In genomic region chr16:89555265-89555664, GRCh38 we compare ENCODE assay signal across 29 cellular contexts. TPM values are rescaled to one million over a fixed set of nuclear protein-coding genes. Genes with fewer than 3 reads are reported as not detected.
"Had no signal": no experiment of that assay in that cellular context is flagged by ENCODE, and none has a peak within 500 bp of the region (broad histone marks: within the 10 kb centered on the region; RNA-seq: fewer than 3 reads in every experiment).

No MANE protein-coding gene starts in this region.

- H3K4me3 ChIP-seq: ascending aorta, breast epithelium, cardiac muscle cell, coronary artery, esophagus squamous epithelium, gastroesophageal sphincter had no signal

- H3K27ac ChIP-seq: ascending aorta, breast epithelium, cardiac muscle cell, coronary artery, epithelial cell of prostate, esophagus squamous epithelium, gastroesophageal sphincter, WERI-Rb-1 had no signal

- H3K36me3 ChIP-seq: WERI-Rb-1 had no signal

- DNase-seq: activated B cell treated with CpG ODN at 0.5 μM for 24 hours; activated CD4-positive, alpha-beta T cell treated with anti-CD3 and anti-CD28 coated beads for 48 hours; activated CD4-positive, alpha-beta T cell treated with anti-CD3 and anti-CD28 coated beads, Interleukin-2, amount 50 U/mL, for 1 hour; activated CD4-positive, alpha-beta T cell treated with anti-CD3 and anti-CD28 coated beads, Interleukin-2, amount 50 U/mL, for 48 hours; activated CD8-positive, alpha-beta memory T cell treated with anti-CD3 and anti-CD28 coated beads for 24 hours; activated CD8-positive, alpha-beta T cell treated with anti-CD3 and anti-CD28 coated beads for 36 hours; activated effector memory CD4-positive, alpha-beta T cell treated with Interleukin-2 at 50 U/mL for 16 hours; activated gamma-delta T cell treated with Interleukin-2 at 50 U/mL for 16 hours; activated naive CD4-positive, alpha-beta T cell treated with anti-CD3 and anti-CD28 coated beads, Interleukin-2, amount 50 U/mL, for 16 hours; activated naive CD4-positive, alpha-beta T cell treated with Interleukin-2 at 50 U/mL for 16 hours; activated T-cell treated with anti-CD3 and anti-CD28 coated beads, Interleukin-2, amount 50 U/mL, for 4 hours; central memory CD4-positive, alpha-beta T cell; cerebellar nuclear complex; effector CD4-positive, alpha-beta T cell; effector memory CD8-positive, alpha-beta T cell; esophagus squamous epithelium; foreskin melanocyte; T1000; WERI-Rb-1 had no signal

- H3K9me3 ChIP-seq: ascending aorta, breast epithelium, esophagus squamous epithelium, gastroesophageal sphincter had no signal

- ATAC-seq: activated CD4-positive, CD25-positive, alpha-beta regulatory T cell treated with anti-CD3 and anti-CD28 coated beads, Interleukin-2, amount 50 U/mL, for 24 hours; activated CD8-positive, alpha-beta T cell treated with anti-CD3 and anti-CD28 coated beads for 36 hours; activated T-cell treated with anti-CD3 and anti-CD28 coated beads, Interleukin-2, amount 50 U/mL, for 4 hours; activated T-helper 17 cell treated with anti-CD3 and anti-CD28 coated beads, Interleukin-2, amount 50 U/mL, for 72 hours; effector memory CD8-positive, alpha-beta T cell; gastroesophageal sphincter had no signal

- H3K4me1 ChIP-seq: breast epithelium had no signal

- H3K27me3 ChIP-seq: ascending aorta, breast epithelium, cardiac muscle cell, esophagus squamous epithelium, gastroesophageal sphincter had no signal

RNA-seq across cellular contexts. Expression of gene CPNE7, which starts 20.3 kb away (rescaled TPM):
- total RNA-seq: ascending aorta had no signal

RNA-seq across cellular contexts. Expression of gene DPEP1, which starts 58.2 kb away (rescaled TPM):
- total RNA-seq: activated B cell treated with CpG ODN at 0.5 μM for 24 hours; activated CD8-positive, alpha-beta T cell treated with anti-CD3 and anti-CD28 coated beads for 36 hours; activated T-cell treated with anti-CD3 and anti-CD28 coated beads, Interleukin-2, amount 50 U/mL, for 4 hours; activated T-helper 17 cell treated with anti-CD3 and anti-CD28 coated beads, Interleukin-2, amount 50 U/mL, for 72 hours; ascending aorta; fibroblast of villous mesenchyme had no signal
- polyA plus RNA-seq: fibroblast of lung had no signal
